17 cellular contexts compared by ENCODE assay signal in the genomic region with DNA sequence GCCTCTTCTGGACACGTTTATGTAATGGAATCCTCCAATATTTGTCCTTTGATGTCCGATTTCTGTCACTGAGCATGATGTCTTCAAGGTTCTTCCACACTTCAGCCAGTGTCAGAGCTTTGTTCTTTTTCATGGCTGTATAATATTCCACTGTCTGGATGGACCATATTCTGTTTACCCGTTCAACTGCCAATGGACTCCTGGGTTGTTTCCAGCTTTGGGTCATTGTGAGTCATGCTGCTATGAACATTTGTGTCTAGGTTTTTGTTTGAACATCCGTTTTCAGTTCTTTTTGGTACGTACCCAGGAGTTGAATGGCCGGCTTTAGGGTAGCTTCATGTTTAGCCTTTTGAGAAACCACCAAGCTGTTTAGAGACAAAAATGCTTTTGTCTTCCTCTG.
"Had no signal": no experiment of that assay in that cellular context is flagged by ENCODE, and none has a peak within 500 bp of the region (broad histone marks: within the 10 kb centered on the region; RNA-seq: fewer than 3 reads in every experiment).

No MANE protein-coding gene starts in this region.

- H3K27me3 Mint-ChIP-seq: progenitor cell of endocrine pancreas had no signal

- H3K27ac Mint-ChIP-seq: mesothelial cell of epicardium; nephron progenitor cell; progenitor cell of endocrine pancreas; T-helper 1 cell treated with Interleukin-12 subunit alpha and Interleukin-12 subunit beta and Interleukin-4 antibody, amounts not matched to agents 30 μg/mL and 1 μg/mL, for 36 hours had no signal

- H3K4me3 Mint-ChIP-seq: mesothelial cell of epicardium; nephron progenitor cell; T-helper 1 cell treated with Interleukin-12 subunit alpha and Interleukin-12 subunit beta and Interleukin-4 antibody, amounts not matched to agents 30 μg/mL and 1 μg/mL, for 36 hours had no signal

- H3K36me3 Mint-ChIP-seq: mesothelial cell of epicardium had no signal

- H3K27me3 ChIP-seq: brain microvascular endothelial cell, colonic mucosa, gastroesophageal sphincter, heart left ventricle, left lung, tibial artery had no signal

- DNase-seq: activated CD4-positive, alpha-beta T cell treated with anti-CD3 and anti-CD28 coated beads, Interleukin-2, amount 50 U/mL, for 1 hour; aorta; brain microvascular endothelial cell; central memory CD4-positive, alpha-beta T cell; colonic mucosa; heart left ventricle; left lung; nephron progenitor cell; stimulated activated CD4-positive, alpha-beta T cell treated with anti-CD3 and anti-CD28 coated beads, Interleukin-2, amount 100 ng/mL, for 24 hours; stimulated activated naive CD8-positive, alpha-beta T cell treated with anti-CD3 and anti-CD28 coated beads, Interleukin-15, Interleukin-2, amounts not matched to agents 100 U/mL and 50 U/mL, for 24 hours; substantia nigra; tibial artery had no signal

- H3K36me3 ChIP-seq: brain microvascular endothelial cell, colonic mucosa, gastroesophageal sphincter, heart left ventricle, left lung, tibial artery had no signal

- H3K9me3 ChIP-seq: colonic mucosa had no signal

- H3K4me3 ChIP-seq: colonic mucosa, gastroesophageal sphincter, heart left ventricle, left lung, tibial artery had no signal

- H3K27ac ChIP-seq: brain microvascular endothelial cell, colonic mucosa, gastroesophageal sphincter, heart left ventricle, left lung, tibial artery had no signal

- ATAC-seq: gastroesophageal sphincter; heart left ventricle; left lung; stimulated activated naive CD8-positive, alpha-beta T cell treated with anti-CD3 and anti-CD28 coated beads, Interleukin-15, Interleukin-2, amounts not matched to agents 100 U/mL and 50 U/mL, for 24 hours had no signal

- H3K4me1 ChIP-seq: colonic mucosa, gastroesophageal sphincter, heart left ventricle, left lung had no signal

- FAIRE-seq: urothelium cell line had no signal
